ENCODE assay signal across 8 cellular contexts in genomic region chr20:1437222-1437904, GRCh38. TPM values are rescaled to one million over a fixed set of nuclear protein-coding genes. Genes with fewer than 3 reads are reported as not detected.
DNase-seq lines count a peak whose midpoint lies in the region; ATAC-seq, FAIRE-seq and TF ChIP-seq lines count a peak whose summit lies in the region.

No MANE protein-coding gene starts in this region.

- no peaks in the 10 kb centered on the region for H3K9me3 ChIP-seq in smooth muscle cell (replicated peaks; ENCODE audit: low read depth)

- DNase-seq in ACHN (peak; percentile 61), GM19238 (ENCODE audit: insufficient read length, low spot score) (peak; percentile 52), NCI-H2029 (lab: John Stamatoyannopoulos, UW) (peak; percentile 47), astrocyte of the spinal cord (ENCODE audit: low read depth, low spot score) (peak; percentile 81), hippocampal formation (lab: John Stamatoyannopoulos, UW) (peak; percentile 58 to 66), smooth muscle cell (lab: John Stamatoyannopoulos, UW; ENCODE audit: unreplicated experiment) (no peak)

- WGBS in smooth muscle cell (ENCODE audit: low lambda C conversion rate) = 50% methylated on average over 7 of the region's 7 CpGs

- no peaks in the 10 kb centered on the region for H3K4me1 ChIP-seq in smooth muscle cell (ENCODE audit: low read depth)

- no peaks in the 10 kb centered on the region for H3K79me2 ChIP-seq in smooth muscle cell (ENCODE audit: low read depth)

- no peak overlapping the region for H3K4me3 ChIP-seq in astrocyte of the spinal cord (ENCODE audit: low read depth, low read length)
- H3K4me3 ChIP-seq in smooth muscle cell = no peak overlapping the region

- H3K27ac ChIP-seq in smooth muscle cell (ENCODE audit: low read depth) = no peak overlapping the region

- FAIRE-seq in TTC549 (lab: Jason Lieb, UNC) = peak; percentile 20

- no peaks in the 10 kb centered on the region for H3K27me3 ChIP-seq in smooth muscle cell (ENCODE audit: low read depth)

- no peak for ATAC-seq in GM19467 (IDR thresholded peaks at IDR 0.05; ENCODE audit: unreplicated experiment)

- TF ChIP-seq CTCF in astrocyte of the spinal cord (IDR thresholded peaks at IDR 0.05; ENCODE audit: low read depth, low read length) = peak; percentile 86
- peak; percentile 78 for TF ChIP-seq CTCF in smooth muscle cell (IDR thresholded peaks at IDR 0.05; ENCODE audit: borderline replicate concordance, insufficient read depth, poor library complexity, severe bottlenecking)

- no peaks in the 10 kb centered on the region for H4K20me1 ChIP-seq in smooth muscle cell (ENCODE audit: low read depth)

- H2AFZ ChIP-seq in smooth muscle cell (ENCODE audit: low read depth) = no peak overlapping the region

- no peak overlapping the region for H3K4me2 ChIP-seq in smooth muscle cell

- H3K36me3 ChIP-seq in smooth muscle cell (ENCODE audit: low read depth) = no peaks in the 10 kb centered on the region

- in situ Hi-C loops in ACHN (cut with HindIII; ENCODE audit: low pct_ligation_motif_present, low pct_unique_long_range_greater_than_20kb, low sequenced_read_pairs) (loop anchor here (25.0 kb wide), 1 partner anchor 125 kb away; no protein-coding TSS in a partner anchor), astrocyte of the spinal cord (cut with HindIII; ENCODE audit: low sequenced_read_pairs) (no loop called here)

- H3K9ac ChIP-seq in smooth muscle cell (ENCODE audit: low read depth) = no peak overlapping the region

- no peaks in the 10 kb centered on the region for H3F3A ChIP-seq in smooth muscle cell (ENCODE audit: low read depth)

RNA-seq across cellular contexts. Expression of gene NSFL1C, which starts 29.3 kb away (rescaled TPM):
- 22.4 and 31.8 TPM in 2 replicates for total RNA-seq in smooth muscle cell
- 82.9 and 92.4 TPM in 2 replicates for polyA plus RNA-seq in smooth muscle cell

RNA-seq across cellular contexts. Expression of gene FKBP1A, which starts 44.5 kb away (rescaled TPM):
- total RNA-seq in smooth muscle cell = 137 and 184 TPM in 2 replicates
- polyA plus RNA-seq in smooth muscle cell = 150 and 163 TPM in 2 replicates

RNA-seq across cellular contexts. Expression of gene SIRPB2, which starts 53.9 kb away (rescaled TPM):
- not detected in 2 replicates for total RNA-seq in smooth muscle cell
- not detected in 2 replicates for polyA plus RNA-seq in smooth muscle cell
